ENCODE assay signal across 13 cellular contexts in the genomic region with DNA sequence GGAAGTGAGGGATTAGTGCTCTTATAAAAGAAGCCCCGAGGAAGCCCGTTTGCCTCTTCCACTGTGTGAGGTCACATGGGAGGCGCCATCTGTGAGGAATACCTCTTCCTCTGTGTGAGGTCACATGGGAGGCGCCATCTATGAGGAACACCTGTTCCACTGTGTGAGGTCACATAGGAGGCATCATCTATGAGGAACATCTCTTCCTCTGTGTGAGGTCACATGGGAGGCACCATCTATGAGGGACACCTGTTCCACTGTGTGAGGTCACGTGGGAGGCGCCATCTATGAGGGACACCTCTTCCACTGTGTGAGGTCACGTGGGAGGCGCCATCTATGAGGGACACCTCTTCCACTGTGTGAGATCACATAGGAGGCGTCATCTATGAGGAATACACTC.
A peak's percentile ranks its signal among the peaks of the same experiment; 100 is the strongest.
DNase-seq lines count a peak whose midpoint lies in the region; TF ChIP-seq lines count a peak whose summit lies in the region.
"Had no signal": no experiment of that assay in that cellular context is flagged by ENCODE, and none has a peak within 500 bp of the region (broad histone marks: within the 10 kb centered on the region; RNA-seq: fewer than 3 reads in every experiment).

No MANE protein-coding gene starts in this region.

- peaks cover 95 to 96% of the 10 kb centered on the region in 2 experiments for H3K4me1 ChIP-seq in neutrophil (ENCODE audit: control insufficient read depth in 1 of 2, insufficient read depth in 1 of 2, low read depth in 1 of 2, low read length in 1 of 2)
- no peaks in the 10 kb centered on the region for H3K4me1 ChIP-seq in effector memory CD4-positive, alpha-beta T cell (ENCODE audit: control insufficient read depth, insufficient read depth, low read length, poor library complexity, severe bottlenecking)

- H3K4me3 Mint-ChIP-seq in activated T-cell treated with anti-CD3 and anti-CD28 coated beads, Interleukin-2, amount 50 U/mL, for 24 hours: no peak overlapping the region
- H3K4me3 Mint-ChIP-seq: IgD-negative memory B cell, T-helper 17 cell had no signal

- H3K27ac Mint-ChIP-seq in activated T-cell treated with anti-CD3 and anti-CD28 coated beads, Interleukin-2, amount 50 U/mL, for 24 hours: no peak overlapping the region
- H3K27ac Mint-ChIP-seq: IgD-negative memory B cell, T-helper 17 cell had no signal

- no peak overlapping the region for H3K4me3 ChIP-seq in WERI-Rb-1 (ENCODE audit: low read depth, low read length)
- no peak overlapping the region for H3K4me3 ChIP-seq in neutrophil (ENCODE audit: low read depth in 1 of 2, low read length in 1 of 2)
- H3K4me3 ChIP-seq in effector memory CD4-positive, alpha-beta T cell (ENCODE audit: insufficient read depth, low read depth, low read length, poor library complexity, severe bottlenecking): no peak overlapping the region

- H3K27ac ChIP-seq in WERI-Rb-1: no peak overlapping the region
- H3K27ac ChIP-seq in neutrophil: peak overlapping the region; percentile 94
- no peak overlapping the region for H3K27ac ChIP-seq in effector memory CD4-positive, alpha-beta T cell (ENCODE audit: insufficient read depth, low read length, poor library complexity, severe bottlenecking)

- no peaks in the 10 kb centered on the region for H3K4me1 Mint-ChIP-seq in activated T-cell treated with anti-CD3 and anti-CD28 coated beads, Interleukin-2, amount 50 U/mL, for 24 hours (ENCODE audit: low read depth)

- no peaks in the 10 kb centered on the region for H3K9me3 Mint-ChIP-seq in activated T-cell treated with anti-CD3 and anti-CD28 coated beads, Interleukin-2, amount 50 U/mL, for 24 hours
- H3K9me3 Mint-ChIP-seq: IgD-negative memory B cell had no signal

- no peaks in the 10 kb centered on the region for H3K9me3 ChIP-seq in WERI-Rb-1 (ENCODE audit: severe bottlenecking)
- H3K9me3 ChIP-seq in neutrophil: no peaks in the 10 kb centered on the region
- H3K9me3 ChIP-seq in effector memory CD4-positive, alpha-beta T cell (ENCODE audit: control insufficient read depth, low read length): no peaks in the 10 kb centered on the region

- H3K27me3 Mint-ChIP-seq in activated T-cell treated with anti-CD3 and anti-CD28 coated beads, Interleukin-2, amount 50 U/mL, for 24 hours: peaks cover 5% of the 10 kb centered on the region

- H3K36me3 ChIP-seq in WERI-Rb-1 (no peaks in the 10 kb centered on the region), neutrophil (no peaks in the 10 kb centered on the region)
- H3K36me3 ChIP-seq in effector memory CD4-positive, alpha-beta T cell (ENCODE audit: control insufficient read depth, insufficient read depth, low read length): no peaks in the 10 kb centered on the region

- H3K27me3 ChIP-seq in WERI-Rb-1 (ENCODE audit: insufficient read depth, low read depth, severe bottlenecking) (no peaks in the 10 kb centered on the region), neutrophil (no peaks in the 10 kb centered on the region)
- H3K27me3 ChIP-seq in effector memory CD4-positive, alpha-beta T cell (replicated peaks; ENCODE audit: control insufficient read depth, insufficient read depth, low read length, poor library complexity, severe bottlenecking): no peaks in the 10 kb centered on the region

- DNase-seq in activated T-cell treated with anti-CD3 and anti-CD28 coated beads, Interleukin-2, amount 50 U/mL, for 24 hours: peak; percentile 14
- no peak for DNase-seq in activated T-cell treated with anti-CD3 and anti-CD28 coated beads for 4 hours
- peak; percentile 9 for DNase-seq in NAMALWA (ENCODE audit: low spot score)
- DNase-seq in WERI-Rb-1: peak; percentile 41
- no peak for DNase-seq in midbrain (lab: John Stamatoyannopoulos, UW)
- DNase-seq in A172 (ENCODE audit: low spot score): no peak
- DNase-seq in effector memory CD4-positive, alpha-beta T cell: no peak
- DNase-seq: DMS 273 treated with DMSO at 0.1 percent for 48 hours, NCI-H1105 treated with DMSO at 0.1 percent for 48 hours, NCI-H2029, T-helper 17 cell had no signal

- TF ChIP-seq CTCF in WERI-Rb-1 (IDR thresholded peaks at IDR 0.05; ENCODE audit: low read depth, low read length) (no peak), neutrophil (IDR thresholded peaks at IDR 0.05) (no peak)

- no peaks in the 10 kb centered on the region for H3K36me3 Mint-ChIP-seq in activated T-cell treated with anti-CD3 and anti-CD28 coated beads, Interleukin-2, amount 50 U/mL, for 24 hours (ENCODE audit: low read depth)
- H3K36me3 Mint-ChIP-seq: IgD-negative memory B cell had no signal

Comparison
In these comparisons a context has a peak if more than half of its experiments do, and no peak if none do; other contexts are left out.
1. DNase-seq: peak in activated T-cell treated with anti-CD3 and anti-CD28 coated beads, Interleukin-2, amount 50 U/mL, for 24 hours (single experiment), NAMALWA (single experiment) and WERI-Rb-1 (single experiment); none in activated T-cell treated with anti-CD3 and anti-CD28 coated beads for 4 hours (single experiment), midbrain (single experiment), A172 (single experiment) and effector memory CD4-positive, alpha-beta T cell (0 of 3).